Comparison of ENCODE assay signal across 8 cellular contexts in the genomic region with DNA sequence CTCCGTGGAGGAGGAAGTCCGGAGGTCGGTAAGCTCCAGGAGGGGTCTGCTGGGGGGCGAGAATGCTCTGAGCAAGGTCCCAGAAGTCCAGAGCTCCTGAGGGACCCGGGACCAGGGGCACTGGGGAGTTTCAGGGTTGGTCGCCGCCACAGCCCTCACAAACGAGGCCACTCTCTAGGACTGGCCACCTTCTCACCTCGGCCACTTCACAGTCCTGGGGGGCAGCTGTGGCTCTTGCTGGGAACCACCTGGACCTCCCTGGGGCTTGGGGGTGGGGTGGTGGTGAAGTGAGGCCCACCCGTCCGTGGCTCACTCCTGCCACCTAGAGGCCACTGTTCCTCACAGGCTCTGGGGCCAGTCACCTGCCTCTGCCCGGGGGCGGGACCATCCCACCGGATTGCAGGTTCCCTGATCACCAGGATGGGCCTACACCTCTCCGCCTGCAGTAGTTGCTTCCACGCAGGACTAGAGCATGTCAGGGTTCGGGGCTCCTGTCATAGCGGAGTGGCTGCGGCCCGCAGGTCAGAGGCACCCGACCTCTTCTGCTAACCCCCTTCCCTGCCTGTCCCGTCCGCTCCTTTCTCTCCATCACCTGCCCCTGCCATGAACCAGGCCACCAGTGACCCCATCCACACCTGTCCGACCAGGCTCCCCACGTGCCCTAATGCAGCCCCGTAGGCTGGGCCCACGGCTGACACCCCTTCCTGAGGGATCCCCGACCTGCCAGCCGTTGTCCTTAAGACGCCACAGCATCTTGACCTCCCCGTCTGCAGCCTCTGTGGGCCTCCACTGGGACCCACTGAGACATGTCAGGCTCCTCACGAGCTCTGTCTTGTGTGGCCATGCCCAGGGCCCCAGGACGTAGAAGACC. TPM values are rescaled to one million over a fixed set of nuclear protein-coding genes. Genes with fewer than 3 reads are reported as not detected.
A peak's percentile ranks its signal among the peaks of the same experiment; 100 is the strongest.
DNase-seq lines count a peak whose midpoint lies in the region; ATAC-seq and TF ChIP-seq lines count a peak whose summit lies in the region.

No MANE protein-coding gene starts in this region.

- H3K4me3 ChIP-seq in IMR-90 (ENCODE audit: insufficient read depth, low read depth, low read length) (no peak overlapping the region), upper lobe of right lung (peak overlapping the region; percentile 32)

- H3K36me3 Mint-ChIP-seq in activated T-helper 2 cell treated with anti-CD3 and anti-CD28 coated beads, Interferon-gamma antibody, Interleukin-2, Interleukin-4, amounts not matched to agents 10 μg/mL and 5 μg/mL and 100 μg/mL, durations not matched to agents 14 hours and 24 hours and 36 hours (ENCODE audit: low read depth) = no peaks in the 10 kb centered on the region

- no peak overlapping the region for H2BK15ac ChIP-seq in IMR-90 (ENCODE audit: low read depth, low read length)

- no peaks in the 10 kb centered on the region for H4K20me1 ChIP-seq in IMR-90 (ENCODE audit: insufficient read depth, low read length)

- TF ChIP-seq CTCF in IMR-90 (conservative IDR thresholded peaks at IDR 0.05; ENCODE audit: low read depth, low read length) (peak; percentile 77), foreskin keratinocyte (conservative IDR thresholded peaks at IDR 0.05) (peak; percentile 91), upper lobe of right lung (IDR thresholded peaks at IDR 0.05) (peak; percentile 85)

- 35% methylated on average over 20 of the region's 33 CpGs; no CpG with 5 or more reads in 1 of the 2 experiments for WGBS in IMR-90 (ENCODE audit: extremely low coverage in 2 of 2, insufficient read length in 1 of 2), 2 experiments

- no peak overlapping the region for H3K23ac ChIP-seq in IMR-90 (ENCODE audit: low read depth, low read length)

- no TSS peak for BruUV-seq in IMR-90 (replicated peaks; lab: Mats Ljungman, UMichigan)

- no peak for TF ChIP-seq POLR2A in IMR-90 (IDR thresholded peaks at IDR 0.05; ENCODE audit: low read depth, low read length)

- H3K27ac ChIP-seq in IMR-90 (ENCODE audit: insufficient read depth, low read length) (no peak overlapping the region), foreskin keratinocyte (no peak overlapping the region), upper lobe of right lung (peak overlapping the region; percentile 52)

- H3K4me3 Mint-ChIP-seq in activated T-helper 2 cell treated with anti-CD3 and anti-CD28 coated beads, Interferon-gamma antibody, Interleukin-2, Interleukin-4, amounts not matched to agents 10 μg/mL and 5 μg/mL and 100 μg/mL, durations not matched to agents 14 hours and 24 hours and 36 hours (ENCODE audit: low read depth) = peak overlapping the region; percentile 75

- peak overlapping the region; percentile 64 for H2AFZ ChIP-seq in IMR-90 (replicated peaks; ENCODE audit: low read length, poor library complexity)

- peaks cover 6% of the 10 kb centered on the region for H3K9me1 ChIP-seq in IMR-90 (ENCODE audit: insufficient read depth, low read length)

- H4K91ac ChIP-seq in IMR-90 (ENCODE audit: insufficient read depth, low read depth, low read length) = no peak overlapping the region

- H3K4me1 ChIP-seq in IMR-90 (ENCODE audit: control insufficient read depth, insufficient read depth, low read length) (peaks cover 11% of the 10 kb centered on the region), foreskin keratinocyte (no peaks in the 10 kb centered on the region), upper lobe of right lung (peaks cover 14% of the 10 kb centered on the region)

- H4K8ac ChIP-seq in IMR-90 (ENCODE audit: low read depth in 2 of 2, low read length in 2 of 2) = no peak overlapping the region

- H3K9ac ChIP-seq in IMR-90 (ENCODE audit: low read depth, low read length) = no peak overlapping the region

- no peak overlapping the region for H2BK120ac ChIP-seq in IMR-90 (ENCODE audit: low read depth, low read length)

- peak; percentile 66 for TF ChIP-seq RAD21 in IMR-90 (IDR thresholded peaks at IDR 0.05; ENCODE audit: low read length)

- no peak overlapping the region for H2BK5ac ChIP-seq in IMR-90 (ENCODE audit: low read depth, low read length, poor library complexity, severe bottlenecking)

- H3K79me1 ChIP-seq in IMR-90 (ENCODE audit: low read depth in 1 of 2, low read length in 2 of 2) = peaks cover 4 to 7% of the 10 kb centered on the region in 2 experiments; a peak in 3 of 4 replicates

- dilution Hi-C loops in IMR-90 (cut with HindIII; ENCODE audit: low sequenced_read_pairs, unreplicated experiment) = no loop called here

- no peak overlapping the region for H3K18ac ChIP-seq in IMR-90 (ENCODE audit: low read depth, low read length)

- no peaks in the 10 kb centered on the region for H3K36me3 ChIP-seq in IMR-90 (ENCODE audit: control insufficient read depth, insufficient read depth, low read length)
- no peaks in the 10 kb centered on the region for H3K36me3 ChIP-seq in upper lobe of right lung

- no peaks in the 10 kb centered on the region for H3K9me3 Mint-ChIP-seq in activated T-helper 2 cell treated with anti-CD3 and anti-CD28 coated beads, Interferon-gamma antibody, Interleukin-2, Interleukin-4, amounts not matched to agents 10 μg/mL and 5 μg/mL and 100 μg/mL, durations not matched to agents 14 hours and 24 hours and 36 hours

- H3K4me1 Mint-ChIP-seq in activated T-helper 2 cell treated with anti-CD3 and anti-CD28 coated beads, Interferon-gamma antibody, Interleukin-2, Interleukin-4, amounts not matched to agents 10 μg/mL and 5 μg/mL and 100 μg/mL, durations not matched to agents 14 hours and 24 hours and 36 hours (ENCODE audit: low read depth) = peaks cover 15% of the 10 kb centered on the region

- H3K27me3 Mint-ChIP-seq in activated T-helper 2 cell treated with anti-CD3 and anti-CD28 coated beads, Interferon-gamma antibody, Interleukin-2, Interleukin-4, amounts not matched to agents 10 μg/mL and 5 μg/mL and 100 μg/mL, durations not matched to agents 14 hours and 24 hours and 36 hours (ENCODE audit: low read depth) = no peaks in the 10 kb centered on the region

- no peak overlapping the region; the same call in 1 of the 2 replicates for H4K5ac ChIP-seq in IMR-90 (ENCODE audit: low read depth, low read length)

- no peak overlapping the region for H3K56ac ChIP-seq in IMR-90 (ENCODE audit: extremely low read depth, insufficient read depth, low read length)

- H3K4me2 ChIP-seq in IMR-90 (ENCODE audit: low read depth, low read length) = peak overlapping the region; percentile 43; the same call in 1 of the 2 replicates

- H2AK9ac ChIP-seq in IMR-90 (replicated peaks; ENCODE audit: low read depth, low read length, poor library complexity) = no peak overlapping the region

- no peak overlapping the region for H2BK20ac ChIP-seq in IMR-90 (ENCODE audit: low read depth, low read length)

- DNase-seq in ELR (ENCODE audit: low read depth) (peak; percentile 79), IMR-90 (peak; percentile 40), RPMI8226 (peak; percentile 78), foreskin keratinocyte (no peak), posterior vena cava (ENCODE audit: low spot score) (peak; percentile 93), upper lobe of right lung (peak; percentile 87)
- peak; percentile 69 for DNase-seq in activated T-helper 2 cell treated with anti-CD3 and anti-CD28 coated beads, Interferon-gamma antibody, Interleukin-2, Interleukin-4, amounts not matched to agents 10 μg/mL and 5 μg/mL and 100 μg/mL, durations not matched to agents 14 hours and 24 hours and 36 hours (ENCODE audit: low spot score)

- POLR2A ChIA-PET in IMR-90 (lab: Charles Lee; ENCODE audit: unreplicated experiment) = no interaction called here

- H3K9me3 ChIP-seq in IMR-90 (ENCODE audit: control insufficient read depth, insufficient read depth, low read length) = no peaks in the 10 kb centered on the region
- H3K9me3 ChIP-seq in upper lobe of right lung = no peaks in the 10 kb centered on the region

- CTCF ChIA-PET in IMR-90 (lab: Yijun Ruan, JAX) = interaction anchor here (1.8 kb wide), 1 partner anchor 12 kb away, joined by 6 read pairs; no protein-coding TSS in a partner anchor

- no peak overlapping the region for H2AK5ac ChIP-seq in IMR-90 (ENCODE audit: low read depth, low read length)

- in situ Hi-C loops in IMR-90 (cut with MboI; ENCODE audit: low sequenced_read_pairs) = no loop called here

- peak overlapping the region; percentile 62 for H3K27ac Mint-ChIP-seq in activated T-helper 2 cell treated with anti-CD3 and anti-CD28 coated beads, Interferon-gamma antibody, Interleukin-2, Interleukin-4, amounts not matched to agents 10 μg/mL and 5 μg/mL and 100 μg/mL, durations not matched to agents 14 hours and 24 hours and 36 hours

- ATAC-seq in IMR-90 (ENCODE audit: low read depth) (peak; percentile 71), foreskin keratinocyte (peak; percentile 39), upper lobe of right lung (peak; percentile 74), GM21447 (IDR thresholded peaks at IDR 0.05; ENCODE audit: unreplicated experiment) (no peak)

- no peak overlapping the region for H3K14ac ChIP-seq in IMR-90 (replicated peaks; ENCODE audit: low read depth, low read length)

- no peak overlapping the region for H3K4ac ChIP-seq in IMR-90 (ENCODE audit: low read depth, low read length)

- H3K27me3 ChIP-seq in IMR-90 (ENCODE audit: control insufficient read depth, insufficient read depth, low read length) (peaks cover 2% of the 10 kb centered on the region; the same call in 1 of the 2 replicates), foreskin keratinocyte (peaks cover 2% of the 10 kb centered on the region), upper lobe of right lung (peaks cover 3% of the 10 kb centered on the region)

- intact Hi-C loops in IMR-90 (cut with micrococcal nuclease) (loop anchor here (2.0 to 5.0 kb wide), 4 partner anchors 19 to 521 kb away; a partner anchor contains a TSS), posterior vena cava (cut with DNase I) (loop anchor here in 1 of 2 donors (1.0 to 5.0 kb wide), 2 partner anchors 26 to 1876 kb away; a partner anchor contains a TSS), upper lobe of right lung (cut with DNase I) (no loop called here)
- intact Hi-C loops in activated T-helper 2 cell treated with anti-CD3 and anti-CD28 coated beads, Interferon-gamma antibody, Interleukin-2, Interleukin-4, amounts not matched to agents 10 μg/mL and 5 μg/mL and 100 μg/mL, durations not matched to agents 14 hours and 24 hours and 36 hours (cut with micrococcal nuclease) = no loop called here

RNA-seq across cellular contexts. Expression of a gene that starts 5.1 kb away (rescaled TPM):
- total RNA-seq in IMR-90 (2012; rRNA removed) (8.9 and 9.3 TPM in 2 replicates), foreskin keratinocyte (11.0 and 11.4 TPM in 2 replicates), posterior vena cava (10 to 100 TPM; 39.5 to 41.3 TPM), upper lobe of right lung (40.2 TPM)
- polyA plus RNA-seq in IMR-90 (2012; rRNA removed) (28.9 and 30.0 TPM in 2 replicates), foreskin keratinocyte (22.9 and 25.9 TPM in 2 replicates)
- 53.8 and 63.8 TPM in 2 replicates for polyA plus RNA-seq in IMR-90 (2012; cell fraction: cytosol; rRNA removed)
- polyA plus RNA-seq in IMR-90 (2012; cell fraction: nucleus; rRNA removed; ENCODE audit: low replicate concordance) = 76.1 and 133 TPM in 2 replicates
- total RNA-seq in activated T-helper 2 cell treated with anti-CD3 and anti-CD28 coated beads, Interferon-gamma antibody, Interleukin-2, Interleukin-4, amounts not matched to agents 10 μg/mL and 5 μg/mL and 100 μg/mL, durations not matched to agents 14 hours and 24 hours and 36 hours = 49.0 and 49.9 TPM in 2 replicates

RNA-seq across cellular contexts. Expression of a gene that starts 8.4 kb away (rescaled TPM):
- total RNA-seq in IMR-90 (2012; rRNA removed) (not detected in 2 replicates), foreskin keratinocyte (not detected in 2 replicates), posterior vena cava (10 to 100 TPM; 40.8 to 47.6 TPM), upper lobe of right lung (135 TPM)
- polyA plus RNA-seq in IMR-90 (2012; rRNA removed) (not detected in 2 replicates), foreskin keratinocyte (0.03 and 0.04 TPM in 2 replicates)
- polyA plus RNA-seq in IMR-90 (2012; cell fraction: cytosol; rRNA removed) = 0.03 TPM in 1 of 2 replicates, not detected in the other
- polyA plus RNA-seq in IMR-90 (2012; cell fraction: nucleus; rRNA removed; ENCODE audit: low replicate concordance) = 0.03 TPM in 1 of 2 replicates, not detected in the other
- 1.0 and 1.1 TPM in 2 replicates for total RNA-seq in activated T-helper 2 cell treated with anti-CD3 and anti-CD28 coated beads, Interferon-gamma antibody, Interleukin-2, Interleukin-4, amounts not matched to agents 10 μg/mL and 5 μg/mL and 100 μg/mL, durations not matched to agents 14 hours and 24 hours and 36 hours

RNA-seq across cellular contexts. Expression of a gene that starts 21.5 kb away (rescaled TPM):
- total RNA-seq in IMR-90 (2012; rRNA removed) (7.7 and 8.1 TPM in 2 replicates), foreskin keratinocyte (23.7 and 23.8 TPM in 2 replicates), posterior vena cava (10 to 100 TPM; 18.0 to 19.1 TPM), upper lobe of right lung (40.8 TPM)
- polyA plus RNA-seq in IMR-90 (2012; rRNA removed) (17.5 and 21.5 TPM in 2 replicates), foreskin keratinocyte (26.1 and 26.3 TPM in 2 replicates)
- 9.7 and 22.3 TPM in 2 replicates for polyA plus RNA-seq in IMR-90 (2012; cell fraction: cytosol; rRNA removed)
- 8.4 and 19.7 TPM in 2 replicates for polyA plus RNA-seq in IMR-90 (2012; cell fraction: nucleus; rRNA removed; ENCODE audit: low replicate concordance)
- total RNA-seq in activated T-helper 2 cell treated with anti-CD3 and anti-CD28 coated beads, Interferon-gamma antibody, Interleukin-2, Interleukin-4, amounts not matched to agents 10 μg/mL and 5 μg/mL and 100 μg/mL, durations not matched to agents 14 hours and 24 hours and 36 hours = 42.0 and 43.3 TPM in 2 replicates

RNA-seq across cellular contexts. Expression of a gene that starts 21.9 kb away (rescaled TPM):
- total RNA-seq in IMR-90 (2012; rRNA removed) = 0.18 and 0.28 TPM in 2 replicates
- 0.09 and 0.11 TPM in 2 replicates for polyA plus RNA-seq in IMR-90 (2012; rRNA removed)
- polyA plus RNA-seq in IMR-90 (2012; cell fraction: cytosol; rRNA removed) = 0.04 and 0.11 TPM in 2 replicates
- 1.0 and 2.4 TPM in 2 replicates for polyA plus RNA-seq in IMR-90 (2012; cell fraction: nucleus; rRNA removed; ENCODE audit: low replicate concordance)
- total RNA-seq in activated T-helper 2 cell treated with anti-CD3 and anti-CD28 coated beads, Interferon-gamma antibody, Interleukin-2, Interleukin-4, amounts not matched to agents 10 μg/mL and 5 μg/mL and 100 μg/mL, durations not matched to agents 14 hours and 24 hours and 36 hours = 3.8 and 4.3 TPM in 2 replicates
- 0.18 and 0.34 TPM in 2 replicates for total RNA-seq in foreskin keratinocyte
- 0.10 and 0.11 TPM in 2 replicates for polyA plus RNA-seq in foreskin keratinocyte
- total RNA-seq in posterior vena cava = under 1 TPM; 0.76 to 0.83 TPM
- 1.9 TPM for total RNA-seq in upper lobe of right lung

RNA-seq across cellular contexts. Expression of a gene that starts 22.0 kb away (rescaled TPM):
- total RNA-seq in IMR-90 (2012; rRNA removed) = 0.28 and 0.36 TPM in 2 replicates
- polyA plus RNA-seq in IMR-90 (2012; rRNA removed) = 1.1 and 1.2 TPM in 2 replicates
- 0.80 and 1.9 TPM in 2 replicates for polyA plus RNA-seq in IMR-90 (2012; cell fraction: cytosol; rRNA removed)
- polyA plus RNA-seq in IMR-90 (2012; cell fraction: nucleus; rRNA removed; ENCODE audit: low replicate concordance) = 1.2 and 2.6 TPM in 2 replicates
- 0.32 and 0.41 TPM in 2 replicates for total RNA-seq in activated T-helper 2 cell treated with anti-CD3 and anti-CD28 coated beads, Interferon-gamma antibody, Interleukin-2, Interleukin-4, amounts not matched to agents 10 μg/mL and 5 μg/mL and 100 μg/mL, durations not matched to agents 14 hours and 24 hours and 36 hours
- total RNA-seq in foreskin keratinocyte = 0.10 and 0.14 TPM in 2 replicates
- polyA plus RNA-seq in foreskin keratinocyte = 0.12 and 0.14 TPM in 2 replicates
- total RNA-seq in posterior vena cava = 1 to 10 TPM in 1 of 2 donors, under 1 TPM in 1; 0.76 to 1.4 TPM
- 1.9 TPM for total RNA-seq in upper lobe of right lung

Comparison
In these comparisons a context has a peak if more than half of its experiments do, and no peak if none do; other contexts are left out.
1. DNase-seq: peak in ELR (single experiment), IMR-90 (single experiment), RPMI8226 (single experiment), activated T-helper 2 cell treated with anti-CD3 and anti-CD28 coated beads, Interferon-gamma antibody, Interleukin-2, Interleukin-4, amounts not matched to agents 10 μg/mL and 5 μg/mL and 100 μg/mL, durations not matched to agents 14 hours and 24 hours and 36 hours (single experiment), posterior vena cava (single experiment) and upper lobe of right lung (single experiment); none in foreskin keratinocyte (0 of 2).
2. RNA of a gene that starts 8.4 kb away (total RNA-seq): 135 TPM in upper lobe of right lung (single experiment) and 40.8 to 47.6 TPM in posterior vena cava; 1.0 to 1.1 TPM in activated T-helper 2 cell treated with anti-CD3 and anti-CD28 coated beads, Interferon-gamma antibody, Interleukin-2, Interleukin-4, amounts not matched to agents 10 μg/mL and 5 μg/mL and 100 μg/mL, durations not matched to agents 14 hours and 24 hours and 36 hours, not detected in IMR-90 and not detected in foreskin keratinocyte; every median in the first group is over 10 times any median in the second.
3. Peak in every context shown above with its lines, with median percentiles within 50 percentile points of each other: CTCF ChIP-seq.